ENCODE assay signal across 8 cellular contexts in the genomic region with DNA sequence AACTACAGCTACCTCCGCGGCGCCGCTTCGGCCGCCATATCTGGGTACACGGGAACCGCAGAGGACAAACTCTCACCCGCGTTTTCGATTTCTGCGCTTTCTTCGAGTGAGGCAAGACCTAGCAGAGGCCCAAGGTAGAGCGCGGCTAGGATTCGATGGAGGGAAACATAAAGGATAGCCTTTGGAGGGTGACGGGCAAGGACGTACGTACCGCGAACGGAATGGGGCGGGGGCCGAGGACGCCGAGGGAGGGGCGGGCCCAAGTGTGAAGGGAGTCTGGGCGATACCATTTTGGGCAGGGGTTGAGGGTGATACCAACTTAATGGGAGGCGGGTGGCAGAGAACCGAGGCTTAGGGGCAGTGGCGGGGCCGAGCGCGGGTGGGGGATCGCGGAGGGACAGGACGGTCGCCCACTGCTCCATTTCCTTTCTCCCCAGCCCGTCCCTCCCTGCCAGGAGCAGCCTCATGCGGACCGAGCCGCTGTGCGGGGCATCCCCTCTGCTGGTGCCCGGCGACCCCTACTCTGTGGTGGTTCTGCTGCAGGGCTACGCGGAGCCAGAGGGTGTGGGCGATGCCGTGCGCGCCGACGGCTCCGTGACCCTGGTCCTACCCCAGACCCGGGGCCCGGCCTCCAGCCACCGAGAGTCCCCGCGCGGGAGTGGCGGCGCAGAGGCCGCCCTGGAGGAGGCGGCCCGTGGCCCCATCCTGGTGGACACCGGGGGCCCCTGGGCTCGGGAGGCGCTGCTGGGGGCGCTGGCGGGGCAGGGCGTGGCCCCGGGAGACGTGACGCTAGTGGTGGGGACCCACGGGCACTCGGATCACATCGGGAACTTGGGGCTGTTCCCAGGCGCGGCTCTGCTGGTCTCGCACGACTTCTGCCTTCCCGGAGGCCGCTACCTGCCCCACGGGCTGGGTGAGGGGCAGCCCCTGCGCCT. TPM values are rescaled to one million over a fixed set of nuclear protein-coding genes. Genes with fewer than 3 reads are reported as not detected.
DNase-seq lines count a peak whose midpoint lies in the region; ATAC-seq and TF ChIP-seq lines count a peak whose summit lies in the region.

A gene with protein sequence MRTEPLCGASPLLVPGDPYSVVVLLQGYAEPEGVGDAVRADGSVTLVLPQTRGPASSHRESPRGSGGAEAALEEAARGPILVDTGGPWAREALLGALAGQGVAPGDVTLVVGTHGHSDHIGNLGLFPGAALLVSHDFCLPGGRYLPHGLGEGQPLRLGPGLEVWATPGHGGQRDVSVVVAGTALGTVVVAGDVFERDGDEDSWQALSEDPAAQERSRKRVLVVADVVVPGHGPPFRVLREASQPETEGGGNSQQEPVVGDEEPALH (plus strand): TSS at position 37 of the 935 bp plus-strand sequence. CDS start 429 bp downstream, at position 466.

- H3K36me3 Mint-ChIP-seq in HFFc6 (ENCODE audit: low read depth), result peaks cover 6% of the 10 kb centered on the region; the same call in 1 of the 2 replicates
- H3K36me3 Mint-ChIP-seq in activated naive CD4-positive, alpha-beta T cell treated with anti-CD3 and anti-CD28 coated beads, Interleukin-2, amount 50 U/mL, for 72 hours, result peaks cover 17% of the 10 kb centered on the region in 2 donors

- POLR2A ChIA-PET in SK-N-SH (lab: Yijun Ruan, JAX), result interaction anchor here (1.0 to 5.3 kb wide), 4 partner anchors 22 to 26 kb away, joined by 3 to 70 read pairs (median 12); a partner anchor contains a TSS

- H2AFZ ChIP-seq in SK-N-SH (ENCODE audit: low read depth), result peak within 1 kb of the TSS; percentile 84

- TF ChIP-seq RAD21 in SK-N-SH (IDR thresholded peaks at IDR 0.05; ENCODE audit: low read length), result no peak

- H3K9me3 Mint-ChIP-seq in HFFc6, result no peaks in the 10 kb centered on the region
- no peaks in the 10 kb centered on the region for H3K9me3 Mint-ChIP-seq in activated naive CD4-positive, alpha-beta T cell treated with anti-CD3 and anti-CD28 coated beads, Interleukin-2, amount 50 U/mL, for 72 hours

- H3K9me3 ChIP-seq in SK-N-SH, result no peaks in the 10 kb centered on the region

- peak in 1 of 2 experiments; percentile 51; a peak in 1 of 4 replicates for TF ChIP-seq EP300 in SK-N-SH (IDR thresholded peaks at IDR 0.05; ENCODE audit: borderline replicate concordance in 1 of 2, low read depth in 1 of 2, low read length in 1 of 2)

- no peaks in the 10 kb centered on the region for H3K27me3 ChIP-seq in SK-N-SH (ENCODE audit: insufficient read depth)

- no peaks in the 10 kb centered on the region for H3K9me2 ChIP-seq in SK-N-SH

- peak within 1 kb of the TSS; percentile 99 for H3K27ac Mint-ChIP-seq in HFFc6
- H3K27ac Mint-ChIP-seq in activated naive CD4-positive, alpha-beta T cell treated with anti-CD3 and anti-CD28 coated beads, Interleukin-2, amount 50 U/mL, for 72 hours, result peak within 1 kb of the TSS; percentile 94 to 99

- H3K27ac ChIP-seq in SK-N-SH (ENCODE audit: low read depth in 2 of 2, low read length in 1 of 2) (peak within 1 kb of the TSS; percentile 96 to 97), temporal lobe (ENCODE audit: low read depth, low read length) (peak within 1 kb of the TSS; percentile 97)

- peak; percentile 78 to 81 for ATAC-seq in activated naive CD4-positive, alpha-beta T cell treated with anti-CD3 and anti-CD28 coated beads, Interleukin-2, amount 50 U/mL, for 72 hours
- ATAC-seq in omental fat pad (ENCODE audit: low FRiP score), result peak; percentile 90

- H3K4me3 ChIP-seq in SK-N-SH (ENCODE audit: low read depth in 2 of 2, low read length in 1 of 2), result peak within 1 kb of the TSS; percentile 65 to 84

- peaks cover 49% of the 10 kb centered on the region for H3F3A ChIP-seq in SK-N-SH (replicated peaks; ENCODE audit: insufficient read depth)

- H3K36me3 ChIP-seq in SK-N-SH (replicated peaks in 1 of 2; ENCODE audit: control insufficient read depth in 1 of 2, insufficient read depth in 2 of 2, low read length in 1 of 2), result peaks cover 13 to 22% of the 10 kb centered on the region in 2 experiments

- H3K4me2 ChIP-seq in SK-N-SH, result peak within 1 kb of the TSS; percentile 90

- TF ChIP-seq CTCF in HFFc6 (IDR thresholded peaks at IDR 0.05), result peak; percentile 8; the same call in 1 of the 2 replicates
- no peak for TF ChIP-seq CTCF in SK-N-SH (IDR thresholded peaks at IDR 0.05)
- TF ChIP-seq CTCF in omental fat pad (IDR thresholded peaks at IDR 0.05), result no peak

- H3K79me2 ChIP-seq in SK-N-SH (ENCODE audit: insufficient read depth), result peaks cover 37% of the 10 kb centered on the region

- no peaks in the 10 kb centered on the region for H4K20me1 ChIP-seq in SK-N-SH (ENCODE audit: insufficient read depth)

- H3K27me3 Mint-ChIP-seq in HFFc6 (ENCODE audit: insufficient read depth), result peaks cover 6% of the 10 kb centered on the region

- H3K9ac ChIP-seq in SK-N-SH, result peak within 1 kb of the TSS; percentile 88

- H3K4me3 Mint-ChIP-seq in HFFc6, result peak within 1 kb of the TSS; percentile 99

- DNase-seq in GF-D8 (lab: John Stamatoyannopoulos, UW) (peak; percentile 78), HFFc6 (peak; percentile 84), NCI-H1092 treated with DMSO at 0.1 percent for 48 hours (lab: John Stamatoyannopoulos, UW) (peak; percentile 94), SK-N-SH (peak; percentile 99), glomerular visceral epithelial cell (ENCODE audit: extremely low spot score) (peak; percentile 92), omental fat pad (ENCODE audit: low spot score) (peak; percentile 72)
- DNase-seq in activated naive CD4-positive, alpha-beta T cell treated with anti-CD3 and anti-CD28 coated beads, Interleukin-2, amount 50 U/mL, for 72 hours (ENCODE audit: low spot score in 2 of 2), result peak; percentile 85 to 94

- 1% methylated on average over 38 of the region's 85 CpGs for WGBS in SK-N-SH (ENCODE audit: low lambda C conversion rate)

- peaks cover 15% of the 10 kb centered on the region for H3K4me1 Mint-ChIP-seq in HFFc6 (ENCODE audit: low read depth)

- H3K4me1 ChIP-seq in SK-N-SH (ENCODE audit: control insufficient read depth in 1 of 2, insufficient read depth in 2 of 2, low read depth in 1 of 2, low read length in 1 of 2), result peaks cover 6 to 20% of the 10 kb centered on the region in 2 experiments; a peak in 2 of 4 replicates

- CTCF ChIA-PET in SK-N-SH (lab: Yijun Ruan, JAX), result interaction anchor here (0.9 to 13.6 kb wide), 7 partner anchors 12 to 149 kb away, joined by 3 to 262 read pairs (median 4); a partner anchor contains a TSS

TF ChIP-seq in SK-N-SH, 30 proteins besides CTCF, POLR2A, EP300 and RAD21 (continues in another document):
- TF ChIP-seq YY1 (IDR thresholded peaks at IDR 0.05; ENCODE audit: low read depth) (peak; percentile 93), NFIC (IDR thresholded peaks at IDR 0.05; ENCODE audit: borderline replicate concordance) (no peak), SIN3A (IDR thresholded peaks at IDR 0.05; ENCODE audit: borderline replicate concordance, low read depth, low read length) (peak; percentile 59; the same call in 1 of the 2 replicates), FOXJ3 (CRISPR knock-in tag; IDR thresholded peaks at IDR 0.05) (no peak), CHD2 (IDR thresholded peaks at IDR 0.05; ENCODE audit: low read length, partially characterized antibody) (peak; percentile 91), TCF12 (IDR thresholded peaks at IDR 0.05) (peak; percentile 50; the same call in 1 of the 2 replicates), TAF1 (IDR thresholded peaks at IDR 0.05; ENCODE audit: borderline replicate concordance, low read depth, low read length) (peak; percentile 86), FOSL2 (IDR thresholded peaks at IDR 0.05; ENCODE audit: borderline replicate concordance, low read depth) (no peak), MXI1 (IDR thresholded peaks at IDR 0.05; ENCODE audit: low read depth, low read length) (peak; percentile 74)
- TF ChIP-seq, protein P1, sequence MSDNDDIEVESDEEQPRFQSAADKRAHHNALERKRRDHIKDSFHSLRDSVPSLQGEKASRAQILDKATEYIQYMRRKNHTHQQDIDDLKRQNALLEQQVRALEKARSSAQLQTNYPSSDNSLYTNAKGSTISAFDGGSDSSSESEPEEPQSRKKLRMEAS (IDR thresholded peaks at IDR 0.05; ENCODE audit: low read depth), result peak; percentile 84
- TF ChIP-seq, protein P2, sequence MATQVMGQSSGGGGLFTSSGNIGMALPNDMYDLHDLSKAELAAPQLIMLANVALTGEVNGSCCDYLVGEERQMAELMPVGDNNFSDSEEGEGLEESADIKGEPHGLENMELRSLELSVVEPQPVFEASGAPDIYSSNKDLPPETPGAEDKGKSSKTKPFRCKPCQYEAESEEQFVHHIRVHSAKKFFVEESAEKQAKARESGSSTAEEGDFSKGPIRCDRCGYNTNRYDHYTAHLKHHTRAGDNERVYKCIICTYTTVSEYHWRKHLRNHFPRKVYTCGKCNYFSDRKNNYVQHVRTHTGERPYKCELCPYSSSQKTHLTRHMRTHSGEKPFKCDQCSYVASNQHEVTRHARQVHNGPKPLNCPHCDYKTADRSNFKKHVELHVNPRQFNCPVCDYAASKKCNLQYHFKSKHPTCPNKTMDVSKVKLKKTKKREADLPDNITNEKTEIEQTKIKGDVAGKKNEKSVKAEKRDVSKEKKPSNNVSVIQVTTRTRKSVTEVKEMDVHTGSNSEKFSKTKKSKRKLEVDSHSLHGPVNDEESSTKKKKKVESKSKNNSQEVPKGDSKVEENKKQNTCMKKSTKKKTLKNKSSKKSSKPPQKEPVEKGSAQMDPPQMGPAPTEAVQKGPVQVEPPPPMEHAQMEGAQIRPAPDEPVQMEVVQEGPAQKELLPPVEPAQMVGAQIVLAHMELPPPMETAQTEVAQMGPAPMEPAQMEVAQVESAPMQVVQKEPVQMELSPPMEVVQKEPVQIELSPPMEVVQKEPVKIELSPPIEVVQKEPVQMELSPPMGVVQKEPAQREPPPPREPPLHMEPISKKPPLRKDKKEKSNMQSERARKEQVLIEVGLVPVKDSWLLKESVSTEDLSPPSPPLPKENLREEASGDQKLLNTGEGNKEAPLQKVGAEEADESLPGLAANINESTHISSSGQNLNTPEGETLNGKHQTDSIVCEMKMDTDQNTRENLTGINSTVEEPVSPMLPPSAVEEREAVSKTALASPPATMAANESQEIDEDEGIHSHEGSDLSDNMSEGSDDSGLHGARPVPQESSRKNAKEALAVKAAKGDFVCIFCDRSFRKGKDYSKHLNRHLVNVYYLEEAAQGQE (IDR thresholded peaks at IDR 0.05; ENCODE audit: low read depth, low read length), result 0 out of 2 replicates have a peak, but pooled peaks have one; percentile 48

RNA-seq across cellular contexts. Expression of the gene that starts here (rescaled TPM):
- 1 to 10 TPM; 2.3 to 3.0 (median 2.5) TPM for total RNA-seq in HFFc6 (2021; fragmentation: NEBNext Ultra II Directional; extraction: Animal tissue kit (Norgen Biotek cat#: 25700))
- polyA plus RNA-seq in SK-N-SH (2012; rRNA removed), result 2.5 and 4.4 TPM in 2 replicates
- 2.1 and 3.3 TPM in 2 replicates for polyA plus RNA-seq in SK-N-SH (2012; cell fraction: cytosol; rRNA removed)
- 4.8 and 7.9 TPM in 2 replicates for polyA plus RNA-seq in SK-N-SH (2012; cell fraction: nucleus; rRNA removed)
- 1 to 10 TPM; 2.6 to 5.6 TPM for total RNA-seq in activated naive CD4-positive, alpha-beta T cell treated with anti-CD3 and anti-CD28 coated beads, Interleukin-2, amount 50 U/mL, for 72 hours
- 1 to 10 TPM; 1.3 to 2.9 (median 1.7) TPM for total RNA-seq in omental fat pad
- total RNA-seq in temporal lobe, result 2.2 TPM

Comparison
In these comparisons a context has a peak if more than half of its experiments do, and no peak if none do; other contexts are left out.
1. Peak in every context shown above with its lines: DNase-seq, ATAC-seq, H3K4me3 ChIP-seq and H3K27ac ChIP-seq.